2 cellular contexts compared by ENCODE assay signal in the genomic region with DNA sequence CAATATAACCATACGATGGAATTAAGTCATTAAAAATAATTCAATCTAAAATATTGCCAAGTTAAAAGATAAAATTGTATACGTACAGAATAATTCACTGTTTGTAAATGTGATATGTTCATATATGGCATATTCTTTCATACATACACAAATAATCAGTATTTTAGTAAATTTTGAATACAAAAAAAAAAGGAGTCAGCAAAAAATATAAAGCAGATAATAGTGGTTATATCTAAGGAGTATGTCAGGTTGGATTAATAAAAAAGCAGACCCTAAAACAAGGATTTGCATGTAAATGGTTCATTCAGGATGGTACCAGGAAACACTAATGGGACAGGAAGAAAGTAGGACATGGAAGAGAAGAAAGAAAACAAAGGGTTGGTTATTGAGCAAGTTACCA.
A peak's percentile ranks its signal among the peaks of the same experiment; 100 is the strongest.
TF ChIP-seq lines count a peak whose summit lies in the region.

No MANE protein-coding gene starts in this region.

TF ChIP-seq in A549, 52 proteins besides CTCF, POLR2A, EP300 and RAD21 (continued from another document):
- no peak for TF ChIP-seq EHF (CRISPR knock-in tag; IDR thresholded peaks at IDR 0.05)
- TF ChIP-seq MAFK (IDR thresholded peaks at IDR 0.05; ENCODE audit: partially characterized antibody): peak; percentile 80

TF ChIP-seq in IMR-90, 13 proteins besides CTCF, POLR2A, EP300 and RAD21:
- peak; percentile 69 for TF ChIP-seq MAFK (IDR thresholded peaks at IDR 0.05; ENCODE audit: low read depth, low read length)
- TF ChIP-seq MAZ (IDR thresholded peaks at IDR 0.05; ENCODE audit: borderline replicate concordance, low read depth, low read length): no peak
